In the genomic region with DNA sequence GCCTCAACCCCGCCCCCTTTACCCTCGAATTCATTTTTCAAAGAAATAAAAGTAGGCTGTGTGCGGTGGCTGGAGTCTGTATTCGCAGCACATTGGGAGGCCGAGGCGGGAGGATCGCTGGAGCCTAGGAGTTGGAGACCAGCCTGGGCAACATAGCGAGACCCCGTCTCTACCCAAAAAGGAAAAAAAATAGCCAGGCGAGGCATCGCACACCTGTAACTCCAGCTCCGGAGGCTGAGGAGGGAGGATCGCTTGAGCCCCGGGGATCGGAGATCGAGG, we compare ENCODE assay signal across 8 cellular contexts. TPM values are rescaled to one million over a fixed set of nuclear protein-coding genes. Genes with fewer than 3 reads are reported as not detected.
DNase-seq lines count a peak whose midpoint lies in the region; ATAC-seq and TF ChIP-seq lines count a peak whose summit lies in the region.

No MANE protein-coding gene starts in this region.

- H3K36me3 Mint-ChIP-seq in activated CD8-positive, alpha-beta memory T cell treated with anti-CD3 and anti-CD28 coated beads, Interleukin-2, amount 10 ng/mL, durations not matched to agents 7 days and 5 days, result peaks cover 27% of the 10 kb centered on the region
- H3K36me3 Mint-ChIP-seq in brain, result no peaks in the 10 kb centered on the region

- H3K27me3 Mint-ChIP-seq in activated CD8-positive, alpha-beta memory T cell treated with anti-CD3 and anti-CD28 coated beads, Interleukin-2, amount 10 ng/mL, durations not matched to agents 7 days and 5 days, result peaks cover 8% of the 10 kb centered on the region
- H3K27me3 Mint-ChIP-seq in brain, result no peaks in the 10 kb centered on the region

- peaks cover 26% of the 10 kb centered on the region for H3K4me1 Mint-ChIP-seq in activated CD8-positive, alpha-beta memory T cell treated with anti-CD3 and anti-CD28 coated beads, Interleukin-2, amount 10 ng/mL, durations not matched to agents 7 days and 5 days
- H3K4me1 Mint-ChIP-seq in brain, result peaks cover 45% of the 10 kb centered on the region

- H3K4me3 ChIP-seq in lung, result peak overlapping the region; percentile 38
- peak overlapping the region; percentile 36 to 73 (median 59) for H3K4me3 ChIP-seq in tibial nerve

- 70 to 76% methylated on average over 15 to 16 of the region's 16 CpGs for WGBS in lung, 2 donors
- WGBS in tibial nerve, 2 donors, result 59 to 65% methylated on average over 16 of the region's 16 CpGs

- H3K4me3 Mint-ChIP-seq in activated CD8-positive, alpha-beta memory T cell treated with anti-CD3 and anti-CD28 coated beads, Interleukin-2, amount 10 ng/mL, durations not matched to agents 7 days and 5 days, result peak overlapping the region; percentile 89
- H3K4me3 Mint-ChIP-seq in brain, result peak overlapping the region; percentile 91 to 97 (median 96)

- H3K9me3 ChIP-seq in lung (ENCODE audit: control insufficient read depth in 2 of 2, insufficient read depth in 1 of 2, low read length in 1 of 2) (no peaks in the 10 kb centered on the region), tibial nerve (no peaks in the 10 kb centered on the region)

- H3K27me3 ChIP-seq in lung (ENCODE audit: control insufficient read depth, insufficient read depth) (no peaks in the 10 kb centered on the region), tibial nerve (peaks cover 0 to 10% of the 10 kb centered on the region in 2 donors)

- CTCF ChIA-PET in activated CD8-positive, alpha-beta memory T cell treated with anti-CD3 and anti-CD28 coated beads, Interleukin-2, amount 10 ng/mL, durations not matched to agents 7 days and 5 days (lab: Charles Lee), result interaction anchor here (0.7 to 8.7 kb wide), 18 partner anchors 8 to 1130 kb away, joined by 3 to 78 read pairs (median 9); partner anchors contain the start of genes CASC3 and IGFBP4

- ATAC-seq in activated CD8-positive, alpha-beta memory T cell treated with anti-CD3 and anti-CD28 coated beads, Interleukin-2, amount 10 ng/mL, durations not matched to agents 7 days and 5 days, result no peak
- ATAC-seq in lung (ENCODE audit: insufficient read depth, low FRiP score), result no peak
- no peak for ATAC-seq in activated CD4-positive, CD25-positive, alpha-beta regulatory T cell treated with anti-CD3 and anti-CD28 coated beads, Interleukin-2, amount 50 U/mL, for 24 hours
- ATAC-seq in GM19324 (IDR thresholded peaks at IDR 0.05; ENCODE audit: low FRiP score, unreplicated experiment), result no peak

- no peaks in the 10 kb centered on the region for H3K36me3 ChIP-seq in lung (ENCODE audit: control insufficient read depth in 2 of 2, insufficient read depth in 2 of 2, low read length in 2 of 2)
- no peaks in the 10 kb centered on the region for H3K36me3 ChIP-seq in tibial nerve

- H3K4me1 ChIP-seq in lung (ENCODE audit: control insufficient read depth in 2 of 2, insufficient read depth in 2 of 2, low read length in 2 of 2) (peaks cover 0 to 13% of the 10 kb centered on the region in 2 donors), tibial nerve (peaks cover 0 to 14% (median 8%) of the 10 kb centered on the region in 4 donors)

- TF ChIP-seq POLR2A in tibial nerve (IDR thresholded peaks at IDR 0.05), result no peak

- no peak for TF ChIP-seq EP300 in tibial nerve (IDR thresholded peaks at IDR 0.05)

- peak overlapping the region; percentile 95 for H3K27ac Mint-ChIP-seq in activated CD8-positive, alpha-beta memory T cell treated with anti-CD3 and anti-CD28 coated beads, Interleukin-2, amount 10 ng/mL, durations not matched to agents 7 days and 5 days
- H3K27ac Mint-ChIP-seq in brain, result peak overlapping the region; percentile 74 to 95 (median 85)

- H3K9me3 Mint-ChIP-seq in activated CD8-positive, alpha-beta memory T cell treated with anti-CD3 and anti-CD28 coated beads, Interleukin-2, amount 10 ng/mL, durations not matched to agents 7 days and 5 days (ENCODE audit: low read depth), result no peaks in the 10 kb centered on the region
- peaks cover 0 to 3% (median 0%) of the 10 kb centered on the region in 5 experiments for H3K9me3 Mint-ChIP-seq in brain

- H3K27ac ChIP-seq in lung (ENCODE audit: low read depth in 1 of 2, low read length in 1 of 2), result peak overlapping the region in 1 of 2 donors; percentile 52
- H3K27ac ChIP-seq in tibial nerve, result peak overlapping the region in 3 of 4 donors; percentile 57 to 84 (median 73)

- no peak for DNase-seq in activated CD8-positive, alpha-beta memory T cell treated with anti-CD3 and anti-CD28 coated beads, Interleukin-2, amount 10 ng/mL, durations not matched to agents 7 days and 5 days
- no peak for DNase-seq in activated CD8-positive, alpha-beta memory T cell treated with anti-CD3 and anti-CD28 coated beads for 24 hours
- DNase-seq in lung (ENCODE audit: low spot score), result no peak
- DNase-seq in tibial nerve (ENCODE audit: low spot score in 2 of 2), result no peak
- no peak for DNase-seq in cerebellar nuclear complex (lab: John Stamatoyannopoulos, UW)

- TF ChIP-seq CTCF in brain (conservative IDR thresholded peaks at IDR 0.05), result no peak
- no peak for TF ChIP-seq CTCF in lung (IDR thresholded peaks at IDR 0.05; ENCODE audit: control extremely low read depth, extremely low read depth)
- TF ChIP-seq CTCF in tibial nerve (IDR thresholded peaks at IDR 0.05), result no peak

RNA-seq across cellular contexts. Expression of gene TOP2A, which starts 0.7 kb away (rescaled TPM):
- 100 to 1,000 TPM; 310 to 347 TPM for total RNA-seq in activated CD8-positive, alpha-beta memory T cell treated with anti-CD3 and anti-CD28 coated beads, Interleukin-2, amount 10 ng/mL, durations not matched to agents 7 days and 5 days
- polyA plus RNA-seq in brain (ENCODE audit: insufficient read depth, low read depth, low replicate concordance) (141 TPM), lung (10 to 100 TPM in 1 of 2 donors, 1 to 10 TPM in 1; 2.6 to 13.4 TPM)
- total RNA-seq in lung (10 to 100 TPM in 1 of 2 donors, 1 to 10 TPM in 1; 5.9 to 21.6 TPM), tibial nerve (1 to 10 TPM in 3 of 4 donors, under 1 TPM in 1; 0.21 to 7.1 (median 2.6) TPM)

RNA-seq across cellular contexts. Expression of gene IGFBP4, which starts 24.9 kb away (rescaled TPM):
- total RNA-seq in activated CD8-positive, alpha-beta memory T cell treated with anti-CD3 and anti-CD28 coated beads, Interleukin-2, amount 10 ng/mL, durations not matched to agents 7 days and 5 days, result 1 to 10 TPM; 3.4 to 5.9 TPM
- polyA plus RNA-seq in brain (ENCODE audit: insufficient read depth, low read depth, low replicate concordance) (50.5 TPM), lung (100 to 1,000 TPM; 197 to 225 TPM)
- total RNA-seq in lung (100 to 1,000 TPM; 205 to 565 TPM), tibial nerve (1,000 to 10,000 TPM in 1 of 4 donors, 100 to 1,000 TPM in 3; 675 to 1,301 (median 748) TPM)

RNA-seq across cellular contexts. Expression of gene GJD3, which starts 53.8 kb away (rescaled TPM):
- not detected for total RNA-seq in activated CD8-positive, alpha-beta memory T cell treated with anti-CD3 and anti-CD28 coated beads, Interleukin-2, amount 10 ng/mL, durations not matched to agents 7 days and 5 days
- not detected for polyA plus RNA-seq in brain (ENCODE audit: insufficient read depth, low read depth, low replicate concordance)
- total RNA-seq in lung, result 1 to 10 TPM in 1 of 2 donors, not detected in 1; 3.6 TPM
- polyA plus RNA-seq in lung, result 1 to 10 TPM in 1 of 2 donors, under 1 TPM in 1; 0.53 to 1.4 TPM
- not detected for total RNA-seq in tibial nerve

Comparison
In these comparisons a context has a peak if more than half of its experiments do, and no peak if none do; other contexts are left out.
1. RNA of gene TOP2A, which starts 0.7 kb away (total RNA-seq): 310 to 347 TPM in activated CD8-positive, alpha-beta memory T cell treated with anti-CD3 and anti-CD28 coated beads, Interleukin-2, amount 10 ng/mL, durations not matched to agents 7 days and 5 days; 5.9 to 21.6 TPM in lung and 0.21 to 7.1 TPM in tibial nerve; every median in the first group is over 10 times any median in the second.
2. RNA of gene IGFBP4, which starts 24.9 kb away (total RNA-seq): 675 to 1,301 TPM in tibial nerve and 205 to 565 TPM in lung; 3.4 to 5.9 TPM in activated CD8-positive, alpha-beta memory T cell treated with anti-CD3 and anti-CD28 coated beads, Interleukin-2, amount 10 ng/mL, durations not matched to agents 7 days and 5 days; every median in the first group is over 10 times any median in the second.